In the genomic region with DNA sequence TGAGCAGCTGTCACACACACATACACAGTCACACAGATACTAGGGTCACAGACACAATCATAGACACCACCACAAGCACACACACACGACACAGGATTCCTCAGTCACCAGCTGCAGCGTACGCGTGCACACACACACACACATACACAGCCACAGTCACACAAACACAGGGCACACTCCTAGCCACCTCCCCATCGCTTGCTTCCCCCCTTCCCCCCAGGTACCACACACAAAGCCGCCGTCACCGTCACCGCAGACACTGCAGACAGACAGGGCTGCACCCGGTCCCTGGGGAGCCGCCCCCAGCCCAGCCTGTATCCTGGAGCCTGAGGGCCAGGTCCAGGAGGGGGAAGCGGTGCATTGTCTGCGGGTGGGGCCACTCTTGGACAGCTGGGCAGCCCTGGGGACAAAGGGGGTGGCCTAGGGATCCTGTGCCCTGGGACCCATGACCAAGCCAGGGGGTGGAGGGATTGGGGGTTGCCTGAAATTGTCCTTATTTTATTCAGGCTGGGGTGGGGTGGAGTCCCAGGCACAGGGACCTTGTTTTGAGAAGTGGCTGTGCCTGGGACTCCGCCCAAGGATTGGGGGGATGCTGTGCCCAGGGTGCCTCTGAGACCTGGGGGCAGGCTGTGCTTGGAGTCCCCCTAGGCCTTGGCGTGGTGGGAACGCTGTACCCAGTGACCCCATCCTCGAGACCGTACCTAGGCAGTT, we compare ENCODE assay signal across 8 cellular contexts. TPM values are rescaled to one million over a fixed set of nuclear protein-coding genes. Genes with fewer than 3 reads are reported as not detected.
DNase-seq lines count a peak whose midpoint lies in the region; ATAC-seq and TF ChIP-seq lines count a peak whose summit lies in the region.

No MANE protein-coding gene starts in this region.

- H3K36me3 ChIP-seq in BE2C: peaks cover 11% of the 10 kb centered on the region; the same call in 1 of the 2 replicates

- peak; percentile 79 for DNase-seq in BE2C
- DNase-seq in Jurkat, Clone E6-1 (ENCODE audit: low read depth, low spot score): peak; percentile 39
- peak in 1 of 2 donors; percentile 15 for DNase-seq in cardiac fibroblast (ENCODE audit: low read depth in 2 of 2)
- peak; percentile 25 to 36 for DNase-seq in lung microvascular endothelial cell (ENCODE audit: low read depth in 2 of 2)
- DNase-seq in NCI-H1694 (lab: John Stamatoyannopoulos, UW): no peak
- DNase-seq in foreskin melanocyte: no peak

- H3K9me3 ChIP-seq in BE2C: no peaks in the 10 kb centered on the region

- H3K4me3 ChIP-seq in BE2C (ENCODE audit: low read depth, low read length) (peak overlapping the region; percentile 82), cardiac fibroblast (replicated peaks in 1 of 2; ENCODE audit: low read depth in 2 of 2, low read length in 2 of 2) (peak overlapping the region; percentile 65 to 89)
- H3K4me3 ChIP-seq in Jurkat, Clone E6-1 (ENCODE audit: low read length): peak overlapping the region; percentile 50

- peaks cover 13% of the 10 kb centered on the region for H3K4me1 ChIP-seq in BE2C

- ATAC-seq in HG03175 (IDR thresholded peaks at IDR 0.05; ENCODE audit: unreplicated experiment) (no peak), HG03439 (IDR thresholded peaks at IDR 0.05; ENCODE audit: unreplicated experiment) (no peak)

- H3K27me3 ChIP-seq in BE2C: no peaks in the 10 kb centered on the region

- TF ChIP-seq CTCF in BE2C (IDR thresholded peaks at IDR 0.05; ENCODE audit: low read depth, low read length): no peak
- TF ChIP-seq CTCF in cardiac fibroblast (IDR thresholded peaks at IDR 0.05; ENCODE audit: low read depth, low read length): no peak

RNA-seq across cellular contexts. Expression of a gene that starts 1.0 kb away (rescaled TPM):
- 30.6 TPM for polyA plus RNA-seq in BE2C (2012; ENCODE audit: insufficient read depth, insufficient read length, low read depth)
- polyA plus RNA-seq in Jurkat, Clone E6-1 (2012; ENCODE audit: insufficient read depth, insufficient read length): 5.8 TPM
- 4.6 and 5.9 TPM in 2 replicates for total RNA-seq in lung microvascular endothelial cell

RNA-seq across cellular contexts. Expression of a gene that starts 27.2 kb away (rescaled TPM):
- 24.1 TPM for polyA plus RNA-seq in BE2C (2012; ENCODE audit: insufficient read depth, insufficient read length, low read depth)
- 30.5 TPM for polyA plus RNA-seq in Jurkat, Clone E6-1 (2012; ENCODE audit: insufficient read depth, insufficient read length)
- 12.5 and 13.7 TPM in 2 replicates for total RNA-seq in lung microvascular endothelial cell

RNA-seq across cellular contexts. Expression of a gene that starts 27.4 kb away (rescaled TPM):
- 8.8 TPM for polyA plus RNA-seq in BE2C (2012; ENCODE audit: insufficient read depth, insufficient read length, low read depth)
- 6.9 TPM for polyA plus RNA-seq in Jurkat, Clone E6-1 (2012; ENCODE audit: insufficient read depth, insufficient read length)
- total RNA-seq in lung microvascular endothelial cell: 14.4 and 25.6 TPM in 2 replicates

Comparison
In these comparisons a context has a peak if more than half of its experiments do, and no peak if none do; other contexts are left out.
1. DNase-seq: peak in BE2C (single experiment), Jurkat, Clone E6-1 (single experiment) and lung microvascular endothelial cell (2 of 2); none in NCI-H1694 (single experiment) and foreskin melanocyte (single experiment).
2. Peak in every context shown above with its lines, with median percentiles within 50 percentile points of each other: H3K4me3 ChIP-seq.